In the genomic region with DNA sequence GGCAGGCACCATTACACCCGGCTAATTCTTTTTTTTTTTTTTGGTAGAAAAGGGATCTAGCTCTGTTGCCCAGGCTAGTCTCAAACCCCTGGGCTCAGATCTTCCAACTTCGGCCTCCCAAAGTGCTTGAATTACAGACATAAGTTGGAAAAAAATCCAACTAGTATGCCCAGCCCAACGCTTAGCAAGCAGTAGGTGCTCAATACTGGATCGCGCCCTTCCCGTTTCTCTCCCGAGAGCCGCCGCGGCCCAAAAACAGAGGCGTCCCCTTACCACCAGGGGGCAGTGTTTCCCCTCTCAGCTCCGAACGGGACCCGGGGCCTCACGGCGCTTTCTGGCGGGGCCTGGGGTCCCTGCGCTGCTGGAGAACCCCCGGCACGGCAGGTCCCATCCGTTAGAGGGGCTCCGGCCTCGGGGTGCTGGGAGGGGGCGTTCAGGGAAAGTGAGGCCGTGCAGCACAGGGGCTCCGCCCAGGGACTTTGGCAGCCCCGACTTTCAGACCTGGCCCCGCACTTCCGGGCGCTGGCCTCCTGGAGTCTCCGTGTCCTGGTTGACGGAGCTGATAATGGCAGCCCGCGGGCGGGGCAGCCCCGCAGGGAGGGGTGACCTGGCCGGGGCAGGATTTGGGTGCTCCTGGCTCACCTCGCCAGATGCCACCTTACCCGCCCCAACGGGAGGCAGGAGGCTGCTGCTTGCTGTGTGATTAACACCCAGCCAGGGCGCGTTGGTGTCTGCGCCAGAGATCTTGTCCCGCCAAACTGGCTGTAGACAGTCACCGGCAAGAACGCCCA, we compare ENCODE assay signal across 8 cellular contexts. TPM values are rescaled to one million over a fixed set of nuclear protein-coding genes. Genes with fewer than 3 reads are reported as not detected.
A peak's percentile ranks its signal among the peaks of the same experiment; 100 is the strongest.
DNase-seq lines count a peak whose midpoint lies in the region; ATAC-seq and TF ChIP-seq lines count a peak whose summit lies in the region.

No MANE protein-coding gene starts in this region.

- 3% methylated on average over 46 of the region's 46 CpGs for WGBS in right cardiac atrium

- DNase-seq in COR-L47 (lab: John Stamatoyannopoulos, UW) (peak; percentile 68), NCI-H1092 treated with DMSO at 0.1 percent for 48 hours (lab: John Stamatoyannopoulos, UW) (peak; percentile 17), amniotic epithelial cell (ENCODE audit: low read depth) (peak; percentile 42), right cardiac atrium (peak; percentile 83 to 94 (median 93)), putamen (ENCODE audit: low spot score) (peak; percentile 39), uterus (peak; percentile 85 to 88)

- intact Hi-C loops in right cardiac atrium (cut with DNase I), result loop anchor here in 2 of 4 donors (5.0 kb wide), 1 partner anchor 45 kb away; no protein-coding TSS in a partner anchor
- intact Hi-C loops in uterus (cut with DNase I; ENCODE audit: low total_unique reads), result loop anchor here (5.0 kb wide), 1 partner anchor 45 kb away; no protein-coding TSS in a partner anchor

- TF ChIP-seq POLR2A in uterus (IDR thresholded peaks at IDR 0.05), result peak in 1 of 2 donors; percentile 22

- H3K4me1 ChIP-seq in right cardiac atrium (ENCODE audit: control insufficient read depth, insufficient read depth, low read length), result no peaks in the 10 kb centered on the region
- no peaks in the 10 kb centered on the region for H3K4me1 ChIP-seq in uterus

- no peaks in the 10 kb centered on the region for H3K36me3 ChIP-seq in uterus

- peaks cover 6% of the 10 kb centered on the region for H3K4me1 Mint-ChIP-seq in T-helper 1 cell treated with Interleukin-12 subunit alpha and Interleukin-12 subunit beta and Interleukin-4 antibody, amounts not matched to agents 30 μg/mL and 1 μg/mL, for 36 hours (ENCODE audit: low read depth)

- H3K4me3 Mint-ChIP-seq in T-helper 1 cell treated with Interleukin-12 subunit alpha and Interleukin-12 subunit beta and Interleukin-4 antibody, amounts not matched to agents 30 μg/mL and 1 μg/mL, for 36 hours, result peak overlapping the region; percentile 68

- H3K27me3 ChIP-seq in right cardiac atrium (ENCODE audit: control insufficient read depth, insufficient read depth) (no peaks in the 10 kb centered on the region), uterus (no peaks in the 10 kb centered on the region)

- ATAC-seq in GM21737 (IDR thresholded peaks at IDR 0.05; ENCODE audit: unreplicated experiment) (peak; percentile 76), right cardiac atrium (peak; percentile 92 to 93)

- peak overlapping the region; percentile 70 for H3K27ac Mint-ChIP-seq in T-helper 1 cell treated with Interleukin-12 subunit alpha and Interleukin-12 subunit beta and Interleukin-4 antibody, amounts not matched to agents 30 μg/mL and 1 μg/mL, for 36 hours

- H3K9me3 Mint-ChIP-seq in T-helper 1 cell treated with Interleukin-12 subunit alpha and Interleukin-12 subunit beta and Interleukin-4 antibody, amounts not matched to agents 30 μg/mL and 1 μg/mL, for 36 hours, result no peaks in the 10 kb centered on the region

- H3K27me3 Mint-ChIP-seq in T-helper 1 cell treated with Interleukin-12 subunit alpha and Interleukin-12 subunit beta and Interleukin-4 antibody, amounts not matched to agents 30 μg/mL and 1 μg/mL, for 36 hours (ENCODE audit: low read depth), result peaks cover 7% of the 10 kb centered on the region

- no peaks in the 10 kb centered on the region for H3K36me3 Mint-ChIP-seq in T-helper 1 cell treated with Interleukin-12 subunit alpha and Interleukin-12 subunit beta and Interleukin-4 antibody, amounts not matched to agents 30 μg/mL and 1 μg/mL, for 36 hours (ENCODE audit: low read depth)

- H3K9me3 ChIP-seq in right cardiac atrium (ENCODE audit: control insufficient read depth, low read length) (no peaks in the 10 kb centered on the region), uterus (no peaks in the 10 kb centered on the region)

- H3K27ac ChIP-seq in right cardiac atrium (ENCODE audit: low read length), result no peak overlapping the region
- H3K27ac ChIP-seq in uterus, result peak overlapping the region; percentile 54 to 67

- TF ChIP-seq CTCF in uterus (IDR thresholded peaks at IDR 0.05), result peak; percentile 93 to 98 (median 96)

- H3K4me3 ChIP-seq in right cardiac atrium (ENCODE audit: low read length) (peak overlapping the region; percentile 67), uterus (peak overlapping the region; percentile 36 to 47)

RNA-seq across cellular contexts. Expression of a gene that starts 15.2 kb away (rescaled TPM):
- total RNA-seq in right cardiac atrium, result 1 to 10 TPM; 1.9 to 9.6 (median 6.1) TPM
- polyA plus RNA-seq in right cardiac atrium, result 3.7 TPM
- 1 to 10 TPM in 3 of 4 donors, not detected in 1; 1.3 to 7.5 (median 4.2) TPM for total RNA-seq in uterus

Comparison
In these comparisons a context has a peak if more than half of its experiments do, and no peak if none do; other contexts are left out.
1. DNase-seq: peak in every context shown above with its lines; median percentile 93 in right cardiac atrium; 86 in uterus; 68 in COR-L47; 42 in amniotic epithelial cell; 39 in putamen; 17 in NCI-H1092 treated with DMSO at 0.1 percent for 48 hours.